ENCODE assay signal across 13 cellular contexts in genomic region chr5:1346627-1347440, GRCh38. TPM values are rescaled to one million over a fixed set of nuclear protein-coding genes. Genes with fewer than 3 reads are reported as not detected.
A peak's percentile ranks its signal among the peaks of the same experiment; 100 is the strongest.
DNase-seq lines count a peak whose midpoint lies in the region; ATAC-seq, FAIRE-seq and TF ChIP-seq lines count a peak whose summit lies in the region.
"Had no signal": no experiment of that assay in that cellular context is flagged by ENCODE, and none has a peak within 500 bp of the region (broad histone marks: within the 10 kb centered on the region; RNA-seq: fewer than 3 reads in every experiment).

No MANE protein-coding gene starts in this region.

- in situ Hi-C loops in GM23248 (cut with MboI): no loop called here

- DNase-seq in activated T-cell treated with anti-CD3 and anti-CD28 coated beads, Interleukin-2, amount 50 U/mL, for 4 hours: no peak
- no peak for DNase-seq in activated T-cell treated with anti-CD3 and anti-CD28 coated beads, Interleukin-2, amount 50 U/mL, for 1 hour
- no peak for DNase-seq in RWPE1 (ENCODE audit: low spot score)
- no peak for DNase-seq in H1 (ENCODE audit: low read depth in 1 of 2, low spot score in 2 of 2)
- DNase-seq in stimulated activated effector memory CD8-positive, alpha-beta T cell treated with anti-CD3 and anti-CD28 coated beads, Interleukin-12 subunit alpha, Interleukin-12 subunit beta, amount 100 ng/mL, for 72 hours (ENCODE audit: low spot score in 2 of 2): no peak
- no peak for DNase-seq in GM23248
- no peak for DNase-seq in anterior cingulate cortex (lab: John Stamatoyannopoulos, UW)
- DNase-seq: DMS79, NCI-H2029 treated with DMSO at 0.1 percent for 48 hours had no signal

- 87% methylated on average over 20 of the region's 21 CpGs; no CpG with 5 or more reads in 1 of the 2 experiments for WGBS in H1 (ENCODE audit: extremely low coverage in 1 of 2, insufficient coverage in 1 of 2, insufficient read length in 1 of 2, insufficient replicate concordance in 2 of 2, low coverage in 1 of 2, low lambda C conversion rate in 2 of 2, missing lambda C conversion rate in 1 of 2), 2 experiments
- 88% methylated on average over 21 of the region's 21 CpGs for WGBS in GM23248 (ENCODE audit: low coverage in 1 of 2, low lambda C conversion rate in 2 of 2, missing lambda C conversion rate in 2 of 2), 2 experiments

- no peak overlapping the region for H3K18ac ChIP-seq in H1 (ENCODE audit: extremely low read depth, low read length)

- no peak for TF ChIP-seq CTCF in RWPE1 (conservative IDR thresholded peaks at IDR 0.05; ENCODE audit: low read depth)
- no peak for TF ChIP-seq CTCF in H1 (IDR thresholded peaks at IDR 0.05; ENCODE audit: control extremely low read depth in 1 of 3, insufficient read depth in 1 of 3, low read depth in 1 of 3, low read length in 3 of 3)

- CTCF ChIA-PET in RWPE1 (lab: Yijun Ruan, JAX) (interaction anchor here (0.6 kb wide), 1 partner anchor 96 kb away, joined by 6 read pairs; no protein-coding TSS in a partner anchor), H1 (lab: Charles Lee; ENCODE audit: partially characterized antibody) (interaction anchor here (0.9 to 3.6 kb wide), 2 partner anchors 34 to 133 kb away, joined by 3 to 14 read pairs; no protein-coding TSS in a partner anchor)

- TF ChIP-seq POLR2A in H1 (IDR thresholded peaks at IDR 0.05; ENCODE audit: control extremely low read depth in 1 of 2, low read depth in 2 of 2, low read length in 2 of 2): no peak

- H3K36me3 Mint-ChIP-seq in activated T-cell treated with anti-CD3 and anti-CD28 coated beads, Interleukin-2, amount 50 U/mL, for 4 hours (ENCODE audit: insufficient read depth): peaks cover 12% of the 10 kb centered on the region
- H3K36me3 Mint-ChIP-seq in stimulated activated effector memory CD8-positive, alpha-beta T cell treated with anti-CD3 and anti-CD28 coated beads, Interleukin-12 subunit alpha, Interleukin-12 subunit beta, amount 100 ng/mL, for 72 hours: peaks cover 31% of the 10 kb centered on the region

- H3K23ac ChIP-seq in H1 (ENCODE audit: insufficient read length): no peak overlapping the region

- no peak overlapping the region for H2BK15ac ChIP-seq in H1 (ENCODE audit: low read length)

- no peak overlapping the region for H4K91ac ChIP-seq in H1 (replicated peaks; ENCODE audit: insufficient read length, low read length)

- H2BK20ac ChIP-seq in H1 (ENCODE audit: low read length): no peak overlapping the region

- H3F3A ChIP-seq in GM23248 (ENCODE audit: insufficient read depth): no peaks in the 10 kb centered on the region

- H4K8ac ChIP-seq in H1 (ENCODE audit: extremely low read depth, insufficient read depth, low read length): peak overlapping the region; percentile 29; the same call in 1 of the 2 replicates

- TF ChIP-seq RAD21 in H1 (IDR thresholded peaks at IDR 0.05 in 1 of 2, conservative IDR thresholded peaks at IDR 0.05 in 1 of 2; ENCODE audit: low read depth in 2 of 2, low read length in 2 of 2): no peak

- H3K4ac ChIP-seq in H1 (replicated peaks; ENCODE audit: insufficient read length, low read depth, low read length): no peak overlapping the region

- H3K27me3 ChIP-seq in H1 (replicated peaks in 1 of 4; ENCODE audit: control insufficient read depth in 3 of 4, extremely low read depth in 1 of 4, insufficient read depth in 3 of 4, low read length in 3 of 4) (no peaks in the 10 kb centered on the region), GM23248 (replicated peaks; ENCODE audit: insufficient read depth) (no peaks in the 10 kb centered on the region)
- H3K27me3 ChIP-seq: dorsolateral prefrontal cortex had no signal

- POLR2A ChIA-PET in RWPE1 (lab: Yijun Ruan, JAX; ENCODE audit: low non-redundant PET): interaction anchor here (0.7 kb wide), 1 partner anchor 288 kb away, joined by 3 read pairs; no protein-coding TSS in a partner anchor
- POLR2A ChIA-PET in H1 (lab: Charles Lee; ENCODE audit: partially characterized antibody): no interaction called here

- H3K27me3 Mint-ChIP-seq in activated T-cell treated with anti-CD3 and anti-CD28 coated beads, Interleukin-2, amount 50 U/mL, for 4 hours (ENCODE audit: low read depth): no peaks in the 10 kb centered on the region

- H3K27ac ChIP-seq in RWPE1 (peak overlapping the region; percentile 13; the same call in 1 of the 2 replicates), H1 (ENCODE audit: low read depth, low read length) (no peak overlapping the region), GM23248 (no peak overlapping the region)

- peak overlapping the region; percentile 90 for H3K27ac Mint-ChIP-seq in stimulated activated effector memory CD8-positive, alpha-beta T cell treated with anti-CD3 and anti-CD28 coated beads, Interleukin-12 subunit alpha, Interleukin-12 subunit beta, amount 100 ng/mL, for 72 hours

- peaks cover 21% of the 10 kb centered on the region for H3K4me1 Mint-ChIP-seq in activated T-cell treated with anti-CD3 and anti-CD28 coated beads, Interleukin-2, amount 50 U/mL, for 4 hours (ENCODE audit: low read depth)
- H3K4me1 Mint-ChIP-seq in stimulated activated effector memory CD8-positive, alpha-beta T cell treated with anti-CD3 and anti-CD28 coated beads, Interleukin-12 subunit alpha, Interleukin-12 subunit beta, amount 100 ng/mL, for 72 hours: peaks cover 22% of the 10 kb centered on the region

- no peak overlapping the region for H3K9ac ChIP-seq in H1 (replicated peaks in 1 of 4; ENCODE audit: extremely low read depth in 1 of 4, low read depth in 3 of 4, low read length in 3 of 4)
- no peak overlapping the region for H3K9ac ChIP-seq in GM23248

- H3K4me3 Mint-ChIP-seq in activated T-cell treated with anti-CD3 and anti-CD28 coated beads, Interleukin-2, amount 50 U/mL, for 4 hours: peak overlapping the region; percentile 79
- peak overlapping the region; percentile 82 for H3K4me3 Mint-ChIP-seq in stimulated activated effector memory CD8-positive, alpha-beta T cell treated with anti-CD3 and anti-CD28 coated beads, Interleukin-12 subunit alpha, Interleukin-12 subunit beta, amount 100 ng/mL, for 72 hours

- peaks cover 5% of the 10 kb centered on the region; the same call in 1 of the 2 replicates for H3K23me2 ChIP-seq in H1 (ENCODE audit: low read depth, low read length)

- H3K36me3 ChIP-seq in H1 (ENCODE audit: control insufficient read depth in 2 of 4, insufficient read depth in 4 of 4, low read length in 3 of 4) (peaks cover 0 to 9% (median 7%) of the 10 kb centered on the region in 4 experiments; a peak in 5 of 8 replicates), GM23248 (ENCODE audit: low read depth) (no peaks in the 10 kb centered on the region)

- H3K9me3 Mint-ChIP-seq in activated T-cell treated with anti-CD3 and anti-CD28 coated beads, Interleukin-2, amount 50 U/mL, for 4 hours: no peaks in the 10 kb centered on the region
- H3K9me3 Mint-ChIP-seq in stimulated activated effector memory CD8-positive, alpha-beta T cell treated with anti-CD3 and anti-CD28 coated beads, Interleukin-12 subunit alpha, Interleukin-12 subunit beta, amount 100 ng/mL, for 72 hours: no peaks in the 10 kb centered on the region

- H3K79me1 ChIP-seq in H1 (ENCODE audit: low read depth, low read length): no peaks in the 10 kb centered on the region; the same call in 1 of the 2 replicates

- H2BK5ac ChIP-seq in H1 (ENCODE audit: low read depth, low read length): no peak overlapping the region

- H3K4me3 ChIP-seq in H1 (ENCODE audit: extremely low read depth in 1 of 4, insufficient read depth in 2 of 4, low read depth in 3 of 4, low read length in 4 of 4): no peak overlapping the region
- no peak overlapping the region for H3K4me3 ChIP-seq in GM23248

- H2AFZ ChIP-seq in H1 (ENCODE audit: low read length): no peak overlapping the region
- H2AFZ ChIP-seq in GM23248: no peak overlapping the region

- H3K79me2 ChIP-seq in H1 (ENCODE audit: control insufficient read depth in 1 of 2, insufficient read depth in 2 of 2, low read length in 2 of 2) (peaks cover 0 to 14% of the 10 kb centered on the region in 2 experiments; a peak in 2 of 4 replicates), GM23248 (ENCODE audit: insufficient read depth) (peaks cover 37% of the 10 kb centered on the region)

- no peak overlapping the region for H2BK12ac ChIP-seq in H1 (ENCODE audit: low read depth, low read length)

- H3K9me3 ChIP-seq in H1 (ENCODE audit: insufficient read depth in 2 of 2, low read depth in 1 of 2, low read length in 1 of 2): no peaks in the 10 kb centered on the region
- H3K9me3 ChIP-seq in GM23248 (ENCODE audit: low read depth): no peaks in the 10 kb centered on the region

- H2AK5ac ChIP-seq in H1 (ENCODE audit: low read depth, low read length): no peak overlapping the region

- H3K9me2 ChIP-seq in GM23248 (ENCODE audit: insufficient read depth): no peaks in the 10 kb centered on the region

- no peak overlapping the region for H4K5ac ChIP-seq in H1 (ENCODE audit: insufficient read length, low read depth, low read length)

- H4K20me1 ChIP-seq in H1 (replicated peaks in 1 of 2; ENCODE audit: control insufficient read depth in 1 of 2, insufficient read depth in 2 of 2, low read length in 2 of 2) (peaks cover 3 to 10% of the 10 kb centered on the region in 2 experiments), GM23248 (ENCODE audit: insufficient read depth) (no peaks in the 10 kb centered on the region)

- H3K56ac ChIP-seq in H1 (replicated peaks; ENCODE audit: insufficient read length, low read depth, low read length): no peak overlapping the region

- FAIRE-seq in H1 (lab: Jason Lieb, UNC): no peak

- H3K4me1 ChIP-seq in H1 (replicated peaks in 1 of 4; ENCODE audit: control insufficient read depth in 3 of 4, insufficient read depth in 4 of 4, low read length in 3 of 4) (peaks cover 0 to 12% (median 1%) of the 10 kb centered on the region in 4 experiments; a peak in 4 of 7 replicates), GM23248 (ENCODE audit: insufficient read depth) (peaks cover 14% of the 10 kb centered on the region)

- ATAC-seq in activated T-cell treated with anti-CD3 and anti-CD28 coated beads, Interleukin-2, amount 50 U/mL, for 4 hours: no peak
- no peak for ATAC-seq in stimulated activated effector memory CD8-positive, alpha-beta T cell treated with anti-CD3 and anti-CD28 coated beads, Interleukin-12 subunit alpha, Interleukin-12 subunit beta, amount 100 ng/mL, for 72 hours
- ATAC-seq in GM21528 (IDR thresholded peaks at IDR 0.05; ENCODE audit: low FRiP score, unreplicated experiment): no peak

- H3K4me2 ChIP-seq in H1 (ENCODE audit: insufficient read depth in 1 of 2, low read depth in 2 of 2, low read length in 2 of 2) (no peak overlapping the region; a peak in 1 of 4 replicates), GM23248 (ENCODE audit: unreplicated experiment) (no peak overlapping the region)

- no peak overlapping the region for H3K14ac ChIP-seq in H1 (ENCODE audit: insufficient read length)

- no peak overlapping the region for H2BK120ac ChIP-seq in H1 (replicated peaks; ENCODE audit: low read depth, low read length)

- no peak for TF ChIP-seq EP300 in H1 (IDR thresholded peaks at IDR 0.05; ENCODE audit: borderline replicate concordance in 1 of 2, low read depth in 2 of 2, low read length in 2 of 2)

RNA-seq across cellular contexts. Expression of gene CLPTM1L, which starts 1.9 kb away (rescaled TPM):
- 100 to 1,000 TPM; 143 to 150 (median 145) TPM for total RNA-seq in activated T-cell treated with anti-CD3 and anti-CD28 coated beads, Interleukin-2, amount 50 U/mL, for 4 hours
- 102 and 109 TPM in 2 replicates for total RNA-seq in H1 (2021; fragmentation: NEBNext Ultra II Directional; extraction: Animal tissue kit (Norgen Biotek cat#: 25700))
- polyA plus RNA-seq in H1 (2011; rRNA removed) (119 and 122 TPM in 2 replicates), GM23248 (2016; fragmentation: Nextera tagmentation; extraction: Ambion mirVana) (25.6 and 28.3 TPM in 2 replicates)
- polyA plus RNA-seq in H1 (2011; cell fraction: cytosol; rRNA removed): 110 TPM
- 138 TPM for polyA plus RNA-seq in H1 (2011; cell fraction: nucleus; rRNA removed)
- 78.3 to 114 TPM (median 89.5 TPM) in 4 replicates for polyA plus RNA-seq in H1 (2012, experiment 1 of 2)
- 134 TPM for polyA plus RNA-seq in H1 (2012, experiment 2 of 2)
- 79.2 TPM for polyA plus RNA-seq in H1 (2013, experiment 1 of 2)
- 82.6 TPM for polyA plus RNA-seq in H1 (2013, experiment 2 of 2)
- 97.1 and 170 TPM in 2 replicates for polyA minus RNA-seq in H1 (2011; rRNA and poly(A)+ RNA removed)
- polyA minus RNA-seq in H1 (2011; cell fraction: cytosol; rRNA and poly(A)+ RNA removed): 66.9 TPM
- 56.8 TPM for polyA minus RNA-seq in H1 (2011; cell fraction: nucleus; rRNA and poly(A)+ RNA removed)
- 132 and 135 TPM in 2 replicates for total RNA-seq in GM23248 (2014; rRNA removed; shearing (Covaris generic))

RNA-seq across cellular contexts. Expression of gene TERT, which starts 52.0 kb away (rescaled TPM):
- total RNA-seq in activated T-cell treated with anti-CD3 and anti-CD28 coated beads, Interleukin-2, amount 50 U/mL, for 4 hours: 10 to 100 TPM in 2 of 3 donors, 1 to 10 TPM in 1; 9.5 to 16.7 (median 10.5) TPM
- total RNA-seq in H1 (2021; fragmentation: NEBNext Ultra II Directional; extraction: Animal tissue kit (Norgen Biotek cat#: 25700)): 21.0 and 23.1 TPM in 2 replicates
- polyA plus RNA-seq in H1 (2011; rRNA removed): 13.1 and 23.0 TPM in 2 replicates
- polyA plus RNA-seq in H1 (2011; cell fraction: cytosol; rRNA removed): 19.3 TPM
- 70.1 TPM for polyA plus RNA-seq in H1 (2011; cell fraction: nucleus; rRNA removed)
- 11.6 to 23.1 TPM (median 17.1 TPM) in 4 replicates for polyA plus RNA-seq in H1 (2012, experiment 1 of 2)
- polyA plus RNA-seq in H1 (2012, experiment 2 of 2): 10.2 TPM
- polyA plus RNA-seq in H1 (2013, experiment 1 of 2): 16.6 TPM
- polyA plus RNA-seq in H1 (2013, experiment 2 of 2): 13.5 TPM
- 12.3 and 13.0 TPM in 2 replicates for polyA minus RNA-seq in H1 (2011; rRNA and poly(A)+ RNA removed)
- 20.2 TPM for polyA minus RNA-seq in H1 (2011; cell fraction: cytosol; rRNA and poly(A)+ RNA removed)
- 38.0 TPM for polyA minus RNA-seq in H1 (2011; cell fraction: nucleus; rRNA and poly(A)+ RNA removed)
- not detected in 2 replicates for total RNA-seq in GM23248 (2014; rRNA removed; shearing (Covaris generic))
- not detected in 2 replicates for polyA plus RNA-seq in GM23248 (2016; fragmentation: Nextera tagmentation; extraction: Ambion mirVana)
- polyA plus RNA-seq: AG04450, liver had no signal

Comparison
In these comparisons a context has a peak if more than half of its experiments do, and no peak if none do; other contexts are left out.
1. RNA of gene TERT, which starts 52.0 kb away (total RNA-seq): 21.0 to 23.1 TPM in H1 and 9.5 to 16.7 TPM in activated T-cell treated with anti-CD3 and anti-CD28 coated beads, Interleukin-2, amount 50 U/mL, for 4 hours; not detected in GM23248; every median in the first group is over 10 times any median in the second.